In the genomic region with DNA sequence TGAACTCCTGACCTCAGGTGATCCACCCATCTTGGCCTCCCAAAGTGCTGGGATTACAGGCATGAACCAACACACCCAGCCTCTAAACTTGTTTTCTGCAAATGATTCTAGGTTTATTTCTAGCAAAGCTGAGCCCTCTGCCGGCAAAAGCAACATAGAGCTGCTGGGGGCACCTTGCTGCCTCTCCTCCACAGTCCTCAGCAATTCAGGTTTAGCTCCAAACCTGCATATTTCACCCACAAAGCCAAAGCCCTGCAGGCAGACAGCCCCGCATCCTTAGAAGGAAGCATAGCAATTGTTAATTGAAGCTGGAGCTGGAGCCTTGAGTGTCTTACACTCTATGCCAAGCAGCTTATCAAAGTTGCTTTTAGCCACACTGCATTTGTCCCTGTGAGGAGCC, we compare ENCODE assay signal across 1 cellular context.
TF ChIP-seq lines count a peak whose summit lies in the region.

No MANE protein-coding gene starts in this region.

TF ChIP-seq in GM23338, 12 proteins besides CTCF, POLR2A, EP300 and RAD21 (continued from another document):
- TF ChIP-seq, protein P1, sequence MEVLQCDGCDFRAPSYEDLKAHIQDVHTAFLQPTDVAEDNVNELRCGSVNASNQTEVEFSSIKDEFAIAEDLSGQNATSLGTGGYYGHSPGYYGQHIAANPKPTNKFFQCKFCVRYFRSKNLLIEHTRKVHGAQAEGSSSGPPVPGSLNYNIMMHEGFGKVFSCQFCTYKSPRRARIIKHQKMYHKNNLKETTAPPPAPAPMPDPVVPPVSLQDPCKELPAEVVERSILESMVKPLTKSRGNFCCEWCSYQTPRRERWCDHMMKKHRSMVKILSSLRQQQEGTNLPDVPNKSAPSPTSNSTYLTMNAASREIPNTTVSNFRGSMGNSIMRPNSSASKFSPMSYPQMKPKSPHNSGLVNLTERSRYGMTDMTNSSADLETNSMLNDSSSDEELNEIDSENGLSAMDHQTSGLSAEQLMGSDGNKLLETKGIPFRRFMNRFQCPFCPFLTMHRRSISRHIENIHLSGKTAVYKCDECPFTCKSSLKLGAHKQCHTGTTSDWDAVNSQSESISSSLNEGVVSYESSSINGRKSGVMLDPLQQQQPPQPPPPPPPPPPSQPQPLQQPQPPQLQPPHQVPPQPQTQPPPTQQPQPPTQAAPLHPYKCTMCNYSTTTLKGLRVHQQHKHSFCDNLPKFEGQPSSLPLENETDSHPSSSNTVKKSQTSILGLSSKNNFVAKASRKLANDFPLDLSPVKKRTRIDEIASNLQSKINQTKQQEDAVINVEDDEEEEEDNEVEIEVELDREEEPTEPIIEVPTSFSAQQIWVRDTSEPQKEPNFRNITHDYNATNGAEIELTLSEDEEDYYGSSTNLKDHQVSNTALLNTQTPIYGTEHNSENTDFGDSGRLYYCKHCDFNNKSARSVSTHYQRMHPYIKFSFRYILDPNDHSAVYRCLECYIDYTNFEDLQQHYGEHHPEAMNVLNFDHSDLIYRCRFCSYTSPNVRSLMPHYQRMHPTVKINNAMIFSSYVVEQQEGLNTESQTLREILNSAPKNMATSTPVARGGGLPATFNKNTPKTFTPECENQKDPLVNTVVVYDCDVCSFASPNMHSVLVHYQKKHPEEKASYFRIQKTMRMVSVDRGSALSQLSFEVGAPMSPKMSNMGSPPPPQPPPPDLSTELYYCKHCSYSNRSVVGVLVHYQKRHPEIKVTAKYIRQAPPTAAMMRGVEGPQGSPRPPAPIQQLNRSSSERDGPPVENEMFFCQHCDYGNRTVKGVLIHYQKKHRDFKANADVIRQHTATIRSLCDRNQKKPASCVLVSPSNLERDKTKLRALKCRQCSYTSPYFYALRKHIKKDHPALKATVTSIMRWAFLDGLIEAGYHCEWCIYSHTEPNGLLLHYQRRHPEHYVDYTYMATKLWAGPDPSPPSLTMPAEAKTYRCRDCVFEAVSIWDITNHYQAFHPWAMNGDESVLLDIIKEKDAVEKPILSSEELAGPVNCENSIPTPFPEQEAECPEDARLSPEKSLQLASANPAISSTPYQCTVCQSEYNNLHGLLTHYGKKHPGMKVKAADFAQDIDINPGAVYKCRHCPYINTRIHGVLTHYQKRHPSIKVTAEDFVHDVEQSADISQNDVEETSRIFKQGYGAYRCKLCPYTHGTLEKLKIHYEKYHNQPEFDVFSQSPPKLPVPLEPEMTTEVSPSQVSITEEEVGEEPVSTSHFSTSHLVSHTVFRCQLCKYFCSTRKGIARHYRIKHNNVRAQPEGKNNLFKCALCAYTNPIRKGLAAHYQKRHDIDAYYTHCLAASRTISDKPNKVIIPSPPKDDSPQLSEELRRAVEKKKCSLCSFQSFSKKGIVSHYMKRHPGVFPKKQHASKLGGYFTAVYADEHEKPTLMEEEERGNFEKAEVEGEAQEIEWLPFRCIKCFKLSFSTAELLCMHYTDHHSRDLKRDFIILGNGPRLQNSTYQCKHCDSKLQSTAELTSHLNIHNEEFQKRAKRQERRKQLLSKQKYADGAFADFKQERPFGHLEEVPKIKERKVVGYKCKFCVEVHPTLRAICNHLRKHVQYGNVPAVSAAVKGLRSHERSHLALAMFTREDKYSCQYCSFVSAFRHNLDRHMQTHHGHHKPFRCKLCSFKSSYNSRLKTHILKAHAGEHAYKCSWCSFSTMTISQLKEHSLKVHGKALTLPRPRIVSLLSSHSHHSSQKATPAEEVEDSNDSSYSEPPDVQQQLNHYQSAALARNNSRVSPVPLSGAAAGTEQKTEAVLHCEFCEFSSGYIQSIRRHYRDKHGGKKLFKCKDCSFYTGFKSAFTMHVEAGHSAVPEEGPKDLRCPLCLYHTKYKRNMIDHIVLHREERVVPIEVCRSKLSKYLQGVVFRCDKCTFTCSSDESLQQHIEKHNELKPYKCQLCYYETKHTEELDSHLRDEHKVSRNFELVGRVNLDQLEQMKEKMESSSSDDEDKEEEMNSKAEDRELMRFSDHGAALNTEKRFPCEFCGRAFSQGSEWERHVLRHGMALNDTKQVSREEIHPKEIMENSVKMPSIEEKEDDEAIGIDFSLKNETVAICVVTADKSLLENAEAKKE (CRISPR knock-in tag; IDR thresholded peaks at IDR 0.05), result no peak
